1 cellular context compared by ENCODE assay signal in genomic region chr19:56314584-56315075, GRCh38.
TF ChIP-seq lines count a peak whose summit lies in the region.

ZSCAN5A (minus strand) TSS chr19:56314839; CDS start chr19:56225046, 89,793 bp downstream.

TF ChIP-seq in HEK293, 187 proteins besides CTCF, POLR2A, EP300 and RAD21 (continued from another document and continues in another):
- TF ChIP-seq, protein P1, sequence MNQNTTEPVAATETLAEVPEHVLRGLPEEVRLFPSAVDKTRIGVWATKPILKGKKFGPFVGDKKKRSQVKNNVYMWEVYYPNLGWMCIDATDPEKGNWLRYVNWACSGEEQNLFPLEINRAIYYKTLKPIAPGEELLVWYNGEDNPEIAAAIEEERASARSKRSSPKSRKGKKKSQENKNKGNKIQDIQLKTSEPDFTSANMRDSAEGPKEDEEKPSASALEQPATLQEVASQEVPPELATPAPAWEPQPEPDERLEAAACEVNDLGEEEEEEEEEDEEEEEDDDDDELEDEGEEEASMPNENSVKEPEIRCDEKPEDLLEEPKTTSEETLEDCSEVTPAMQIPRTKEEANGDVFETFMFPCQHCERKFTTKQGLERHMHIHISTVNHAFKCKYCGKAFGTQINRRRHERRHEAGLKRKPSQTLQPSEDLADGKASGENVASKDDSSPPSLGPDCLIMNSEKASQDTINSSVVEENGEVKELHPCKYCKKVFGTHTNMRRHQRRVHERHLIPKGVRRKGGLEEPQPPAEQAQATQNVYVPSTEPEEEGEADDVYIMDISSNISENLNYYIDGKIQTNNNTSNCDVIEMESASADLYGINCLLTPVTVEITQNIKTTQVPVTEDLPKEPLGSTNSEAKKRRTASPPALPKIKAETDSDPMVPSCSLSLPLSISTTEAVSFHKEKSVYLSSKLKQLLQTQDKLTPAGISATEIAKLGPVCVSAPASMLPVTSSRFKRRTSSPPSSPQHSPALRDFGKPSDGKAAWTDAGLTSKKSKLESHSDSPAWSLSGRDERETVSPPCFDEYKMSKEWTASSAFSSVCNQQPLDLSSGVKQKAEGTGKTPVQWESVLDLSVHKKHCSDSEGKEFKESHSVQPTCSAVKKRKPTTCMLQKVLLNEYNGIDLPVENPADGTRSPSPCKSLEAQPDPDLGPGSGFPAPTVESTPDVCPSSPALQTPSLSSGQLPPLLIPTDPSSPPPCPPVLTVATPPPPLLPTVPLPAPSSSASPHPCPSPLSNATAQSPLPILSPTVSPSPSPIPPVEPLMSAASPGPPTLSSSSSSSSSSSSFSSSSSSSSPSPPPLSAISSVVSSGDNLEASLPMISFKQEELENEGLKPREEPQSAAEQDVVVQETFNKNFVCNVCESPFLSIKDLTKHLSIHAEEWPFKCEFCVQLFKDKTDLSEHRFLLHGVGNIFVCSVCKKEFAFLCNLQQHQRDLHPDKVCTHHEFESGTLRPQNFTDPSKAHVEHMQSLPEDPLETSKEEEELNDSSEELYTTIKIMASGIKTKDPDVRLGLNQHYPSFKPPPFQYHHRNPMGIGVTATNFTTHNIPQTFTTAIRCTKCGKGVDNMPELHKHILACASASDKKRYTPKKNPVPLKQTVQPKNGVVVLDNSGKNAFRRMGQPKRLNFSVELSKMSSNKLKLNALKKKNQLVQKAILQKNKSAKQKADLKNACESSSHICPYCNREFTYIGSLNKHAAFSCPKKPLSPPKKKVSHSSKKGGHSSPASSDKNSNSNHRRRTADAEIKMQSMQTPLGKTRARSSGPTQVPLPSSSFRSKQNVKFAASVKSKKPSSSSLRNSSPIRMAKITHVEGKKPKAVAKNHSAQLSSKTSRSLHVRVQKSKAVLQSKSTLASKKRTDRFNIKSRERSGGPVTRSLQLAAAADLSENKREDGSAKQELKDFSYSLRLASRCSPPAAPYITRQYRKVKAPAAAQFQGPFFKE (tag by site-specific recombination; IDR thresholded peaks at IDR 0.05; ENCODE audit: borderline replicate concordance), result no peak
- TF ChIP-seq, protein P2, sequence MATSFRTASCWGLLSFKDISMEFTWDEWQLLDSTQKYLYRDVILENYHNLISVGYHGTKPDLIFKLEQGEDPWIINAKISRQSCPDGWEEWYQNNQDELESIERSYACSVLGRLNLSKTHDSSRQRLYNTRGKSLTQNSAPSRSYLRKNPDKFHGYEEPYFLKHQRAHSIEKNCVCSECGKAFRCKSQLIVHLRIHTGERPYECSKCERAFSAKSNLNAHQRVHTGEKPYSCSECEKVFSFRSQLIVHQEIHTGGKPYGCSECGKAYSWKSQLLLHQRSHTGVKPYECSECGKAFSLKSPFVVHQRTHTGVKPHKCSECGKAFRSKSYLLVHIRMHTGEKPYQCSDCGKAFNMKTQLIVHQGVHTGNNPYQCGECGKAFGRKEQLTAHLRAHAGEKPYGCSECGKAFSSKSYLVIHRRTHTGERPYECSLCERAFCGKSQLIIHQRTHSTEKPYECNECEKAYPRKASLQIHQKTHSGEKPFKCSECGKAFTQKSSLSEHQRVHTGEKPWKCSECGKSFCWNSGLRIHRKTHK (tag by site-specific recombination; IDR thresholded peaks at IDR 0.05), result no peak
- TF ChIP-seq ZNF248 (tag by site-specific recombination; IDR thresholded peaks at IDR 0.05), result no peak
- no peak for TF ChIP-seq ZNF175 (tag by site-specific recombination; IDR thresholded peaks at IDR 0.05)
- no peak for TF ChIP-seq OSR2 (tag by site-specific recombination; IDR thresholded peaks at IDR 0.05)
- TF ChIP-seq ZNF701 (tag by site-specific recombination; IDR thresholded peaks at IDR 0.05), result no peak
- TF ChIP-seq ZFP41 (tag by site-specific recombination; IDR thresholded peaks at IDR 0.05; ENCODE audit: borderline replicate concordance), result no peak
- no peak for TF ChIP-seq ZNF274 (IDR thresholded peaks at IDR 0.05; ENCODE audit: low read length)
- no peak for TF ChIP-seq ZNF274 (tag by site-specific recombination; IDR thresholded peaks at IDR 0.05; ENCODE audit: borderline replicate concordance)
- no peak for TF ChIP-seq ZNF121 (tag by site-specific recombination; IDR thresholded peaks at IDR 0.05)
- TF ChIP-seq ZNF341 (tag by site-specific recombination; IDR thresholded peaks at IDR 0.05; ENCODE audit: low read depth), result no peak
- TF ChIP-seq, protein P3, sequence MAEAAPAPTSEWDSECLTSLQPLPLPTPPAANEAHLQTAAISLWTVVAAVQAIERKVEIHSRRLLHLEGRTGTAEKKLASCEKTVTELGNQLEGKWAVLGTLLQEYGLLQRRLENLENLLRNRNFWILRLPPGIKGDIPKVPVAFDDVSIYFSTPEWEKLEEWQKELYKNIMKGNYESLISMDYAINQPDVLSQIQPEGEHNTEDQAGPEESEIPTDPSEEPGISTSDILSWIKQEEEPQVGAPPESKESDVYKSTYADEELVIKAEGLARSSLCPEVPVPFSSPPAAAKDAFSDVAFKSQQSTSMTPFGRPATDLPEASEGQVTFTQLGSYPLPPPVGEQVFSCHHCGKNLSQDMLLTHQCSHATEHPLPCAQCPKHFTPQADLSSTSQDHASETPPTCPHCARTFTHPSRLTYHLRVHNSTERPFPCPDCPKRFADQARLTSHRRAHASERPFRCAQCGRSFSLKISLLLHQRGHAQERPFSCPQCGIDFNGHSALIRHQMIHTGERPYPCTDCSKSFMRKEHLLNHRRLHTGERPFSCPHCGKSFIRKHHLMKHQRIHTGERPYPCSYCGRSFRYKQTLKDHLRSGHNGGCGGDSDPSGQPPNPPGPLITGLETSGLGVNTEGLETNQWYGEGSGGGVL (tag by site-specific recombination; IDR thresholded peaks at IDR 0.05), result no peak
- no peak for TF ChIP-seq ZNF610 (tag by site-specific recombination; IDR thresholded peaks at IDR 0.05; ENCODE audit: borderline replicate concordance)
- TF ChIP-seq ZNF362 (tag by site-specific recombination; IDR thresholded peaks at IDR 0.05), result no peak
- TF ChIP-seq ZBTB1 (tag by site-specific recombination; IDR thresholded peaks at IDR 0.05), result no peak
- no peak for TF ChIP-seq ZNF777 (tag by site-specific recombination; IDR thresholded peaks at IDR 0.05; ENCODE audit: borderline replicate concordance)
- TF ChIP-seq ZNF23 (tag by site-specific recombination; IDR thresholded peaks at IDR 0.05; ENCODE audit: borderline replicate concordance), result no peak
- no peak for TF ChIP-seq MZF1 (tag by site-specific recombination; IDR thresholded peaks at IDR 0.05; ENCODE audit: borderline replicate concordance)
- TF ChIP-seq ZNF670 (tag by site-specific recombination; IDR thresholded peaks at IDR 0.05; ENCODE audit: low read depth), result no peak
- no peak for TF ChIP-seq ZNF391 (tag by site-specific recombination; IDR thresholded peaks at IDR 0.05; ENCODE audit: borderline replicate concordance, low read depth)
- TF ChIP-seq ZNF501 (tag by site-specific recombination; IDR thresholded peaks at IDR 0.05), result 0 out of 2 replicates have a peak, but pooled peaks have one; percentile 72
- TF ChIP-seq ZBTB20 (tag by site-specific recombination; IDR thresholded peaks at IDR 0.05), result no peak
- peak; percentile 79; the same call in 1 of the 2 replicates for TF ChIP-seq ZNF324 (tag by site-specific recombination; IDR thresholded peaks at IDR 0.05)
- TF ChIP-seq PATZ1 (tag by site-specific recombination; IDR thresholded peaks at IDR 0.05), result no peak
- TF ChIP-seq IKZF3 (tag by site-specific recombination; IDR thresholded peaks at IDR 0.05), result no peak
- TF ChIP-seq, protein P4, sequence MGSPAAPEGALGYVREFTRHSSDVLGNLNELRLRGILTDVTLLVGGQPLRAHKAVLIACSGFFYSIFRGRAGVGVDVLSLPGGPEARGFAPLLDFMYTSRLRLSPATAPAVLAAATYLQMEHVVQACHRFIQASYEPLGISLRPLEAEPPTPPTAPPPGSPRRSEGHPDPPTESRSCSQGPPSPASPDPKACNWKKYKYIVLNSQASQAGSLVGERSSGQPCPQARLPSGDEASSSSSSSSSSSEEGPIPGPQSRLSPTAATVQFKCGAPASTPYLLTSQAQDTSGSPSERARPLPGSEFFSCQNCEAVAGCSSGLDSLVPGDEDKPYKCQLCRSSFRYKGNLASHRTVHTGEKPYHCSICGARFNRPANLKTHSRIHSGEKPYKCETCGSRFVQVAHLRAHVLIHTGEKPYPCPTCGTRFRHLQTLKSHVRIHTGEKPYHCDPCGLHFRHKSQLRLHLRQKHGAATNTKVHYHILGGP (tag by site-specific recombination; IDR thresholded peaks at IDR 0.05), result no peak
- TF ChIP-seq ZNF600 (tag by site-specific recombination; IDR thresholded peaks at IDR 0.05), result no peak
- no peak for TF ChIP-seq ZNF677 (tag by site-specific recombination; IDR thresholded peaks at IDR 0.05)
- no peak for TF ChIP-seq REST (tag by site-specific recombination; IDR thresholded peaks at IDR 0.05)
- TF ChIP-seq ZNF549 (tag by site-specific recombination; IDR thresholded peaks at IDR 0.05), result no peak
- no peak for TF ChIP-seq ZNF837 (tag by site-specific recombination; IDR thresholded peaks at IDR 0.05)
- TF ChIP-seq ZNF37A (tag by site-specific recombination; IDR thresholded peaks at IDR 0.05), result no peak
- no peak for TF ChIP-seq ZNF561 (tag by site-specific recombination; IDR thresholded peaks at IDR 0.05; ENCODE audit: borderline replicate concordance)
- peak; percentile 83 for TF ChIP-seq KLF16 (tag by site-specific recombination; IDR thresholded peaks at IDR 0.05)
- TF ChIP-seq, protein P5, sequence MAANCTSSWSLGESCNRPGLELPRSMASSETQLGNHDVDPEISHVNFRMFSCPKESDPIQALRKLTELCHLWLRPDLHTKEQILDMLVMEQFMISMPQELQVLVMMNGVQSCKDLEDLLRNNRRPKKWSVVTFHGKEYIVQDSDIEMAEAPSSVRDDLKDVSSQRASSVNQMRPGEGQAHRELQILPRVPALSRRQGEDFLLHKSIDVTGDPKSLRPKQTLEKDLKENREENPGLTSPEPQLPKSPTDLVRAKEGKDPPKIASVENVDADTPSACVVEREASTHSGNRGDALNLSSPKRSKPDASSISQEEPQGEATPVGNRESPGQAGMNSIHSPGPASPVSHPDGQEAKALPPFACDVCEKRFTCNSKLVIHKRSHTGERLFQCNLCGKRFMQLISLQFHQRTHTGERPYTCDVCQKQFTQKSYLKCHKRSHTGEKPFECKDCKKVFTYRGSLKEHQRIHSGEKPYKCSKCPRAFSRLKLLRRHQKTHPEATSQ (tag by site-specific recombination; IDR thresholded peaks at IDR 0.05), result no peak
- TF ChIP-seq ZNF335 (tag by site-specific recombination; conservative IDR thresholded peaks at IDR 0.05), result peak; percentile 99
- TF ChIP-seq ZBTB7A (tag by site-specific recombination; IDR thresholded peaks at IDR 0.05; ENCODE audit: low read depth), result 0 out of 2 replicates have a peak, but pooled peaks have one; percentile 63
